ENCODE assay signal across 23 cellular contexts in the genomic region with DNA sequence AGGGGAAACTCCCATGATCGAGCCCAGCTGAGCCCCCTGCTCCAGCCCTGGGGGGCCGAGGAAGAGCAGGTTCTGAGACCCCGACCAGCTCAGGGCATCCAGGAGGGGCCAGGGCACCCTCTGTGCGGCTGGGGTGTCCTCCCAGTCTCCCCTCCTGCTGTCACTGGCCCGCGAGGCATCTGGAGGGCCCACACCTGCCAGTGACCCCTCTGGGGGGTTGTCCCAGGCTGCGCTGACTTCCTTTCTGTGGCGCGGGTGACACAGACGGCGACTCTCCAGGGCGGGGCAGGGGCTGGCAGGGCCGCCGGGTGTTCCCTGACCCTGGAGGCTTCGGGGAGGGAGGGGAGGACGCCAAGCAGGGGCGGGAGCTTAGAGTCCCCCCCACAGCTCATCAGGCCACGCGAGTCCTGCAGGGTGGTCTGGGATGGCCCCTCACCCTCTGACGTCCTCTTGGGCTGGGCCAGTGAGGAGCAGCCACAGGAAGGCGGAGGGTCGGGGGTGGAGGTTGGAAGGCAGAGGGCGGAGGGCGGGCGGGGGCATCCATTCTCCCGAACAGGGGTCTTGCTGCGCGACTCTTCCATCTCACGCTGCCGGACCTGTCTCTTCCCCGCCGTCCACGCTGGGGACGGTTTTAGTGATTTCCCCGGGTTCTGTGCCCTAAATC. TPM values are rescaled to one million over a fixed set of nuclear protein-coding genes. Genes with fewer than 3 reads are reported as not detected.
DNase-seq lines count a peak whose midpoint lies in the region; ATAC-seq, FAIRE-seq and TF ChIP-seq lines count a peak whose summit lies in the region.
"Had no signal": no experiment of that assay in that cellular context is flagged by ENCODE, and none has a peak within 500 bp of the region (broad histone marks: within the 10 kb centered on the region; RNA-seq: fewer than 3 reads in every experiment).

No MANE protein-coding gene starts in this region.

- no peaks in the 10 kb centered on the region for H3K36me3 ChIP-seq in RWPE2 (ENCODE audit: low read depth)
- no peaks in the 10 kb centered on the region for H3K36me3 ChIP-seq in spleen
- H3K36me3 ChIP-seq: gastroesophageal sphincter, lower lobe of right lung, thyroid gland had no signal

- H3K27me3 ChIP-seq in RWPE2 (ENCODE audit: insufficient read depth, poor library complexity, severe bottlenecking) (no peaks in the 10 kb centered on the region), spleen (replicated peaks in 1 of 7) (peaks cover 0 to 40% (median 8%) of the 10 kb centered on the region in 7 donors)
- H3K27me3 ChIP-seq: thyroid gland had no signal

- H3K9me3 ChIP-seq in RWPE2 (ENCODE audit: severe bottlenecking) (no peaks in the 10 kb centered on the region), spleen (no peaks in the 10 kb centered on the region)
- H3K9me3 ChIP-seq: gastroesophageal sphincter, lower lobe of right lung, SK-N-SH, thyroid gland had no signal

- ATAC-seq in activated CD4-positive, alpha-beta T cell treated with anti-CD3 and anti-CD28 coated beads for 36 hours: peak; percentile 31
- ATAC-seq in GM21619 (IDR thresholded peaks at IDR 0.05; ENCODE audit: unreplicated experiment): peak; percentile 50
- no peak for ATAC-seq in RWPE2 (ENCODE audit: low read depth)
- ATAC-seq: gastroesophageal sphincter, lower lobe of right lung had no signal

- H3K36me3 Mint-ChIP-seq in activated CD4-positive, alpha-beta T cell treated with anti-CD3 and anti-CD28 coated beads for 36 hours (ENCODE audit: low read depth): no peaks in the 10 kb centered on the region
- H3K36me3 Mint-ChIP-seq: CD4-positive, alpha-beta memory T cell had no signal

- POLR2A ChIA-PET in activated CD4-positive, alpha-beta T cell treated with anti-CD3 and anti-CD28 coated beads for 36 hours (lab: Charles Lee): no interaction called here

- no peak for DNase-seq in activated CD4-positive, alpha-beta T cell treated with anti-CD3 and anti-CD28 coated beads for 36 hours
- no peak for DNase-seq in activated CD4-positive, alpha-beta T cell treated with anti-CD3 and anti-CD28 coated beads, Interleukin-2, amount 50 U/mL, for 1 hour
- peak; percentile 48 for DNase-seq in RWPE2 (ENCODE audit: low spot score)
- peak; percentile 88 for DNase-seq in spleen
- no peak for DNase-seq in H54 (ENCODE audit: insufficient read length, low spot score)
- no peak for DNase-seq in substantia nigra (lab: John Stamatoyannopoulos, UW)
- DNase-seq in DMS114 treated with DMSO at 0.1 percent for 48 hours (lab: John Stamatoyannopoulos, UW; ENCODE audit: unreplicated experiment): no peak
- DNase-seq: 8988T; activated CD4-positive, alpha-beta memory T cell treated with anti-CD3 and anti-CD28 coated beads, Interleukin-2, amount 10 ng/mL, durations not matched to agents 7 days and 5 days; aorta; CD4-positive, alpha-beta memory T cell; lower lobe of right lung; NCI-H1694; OCI-M1; SK-N-SH; stimulated activated CD4-positive, alpha-beta T cell treated with anti-CD3 and anti-CD28 coated beads, Interleukin-1b, Interleukin-23, amount 100 ng/mL, for 48 hours; thyroid gland had no signal

- no peak for TF ChIP-seq POLR2A in spleen (IDR thresholded peaks at IDR 0.05)
- no peak for TF ChIP-seq POLR2A in H54 (IDR thresholded peaks at IDR 0.05; ENCODE audit: low read depth, low read length)

- intact Hi-C loops in activated CD4-positive, alpha-beta T cell treated with anti-CD3 and anti-CD28 coated beads for 36 hours (cut with DNase I, micrococcal nuclease): no loop called here
- intact Hi-C loops in spleen (cut with DNase I; ENCODE audit: low total_unique reads): no loop called here

- H3K27ac ChIP-seq in RWPE2 (ENCODE audit: poor library complexity, severe bottlenecking) (no peak overlapping the region), spleen (peak overlapping the region in 3 of 8 donors; percentile 10 to 78 (median 63)), substantia nigra (ENCODE audit: low read depth, low read length, poor library complexity, severe bottlenecking) (no peak overlapping the region)
- H3K27ac ChIP-seq: epithelial cell of prostate, gastroesophageal sphincter, lower lobe of right lung, thyroid gland had no signal

- H3K4me1 ChIP-seq in RWPE2 (ENCODE audit: insufficient read depth, poor library complexity, severe bottlenecking) (peaks cover 3% of the 10 kb centered on the region), spleen (peaks cover 7 to 52% (median 24%) of the 10 kb centered on the region in 6 donors)
- H3K4me1 ChIP-seq: lower lobe of right lung, thyroid gland had no signal

- H3K27ac Mint-ChIP-seq in activated CD4-positive, alpha-beta T cell treated with anti-CD3 and anti-CD28 coated beads for 36 hours: no peak overlapping the region
- H3K27ac Mint-ChIP-seq: activated CD4-positive, alpha-beta memory T cell treated with anti-CD3 and anti-CD28 coated beads, Interleukin-2, amount 10 ng/mL, durations not matched to agents 7 days and 5 days; activated T-helper 2 cell treated with anti-CD3 and anti-CD28 coated beads, Interferon-gamma antibody, Interleukin-2, Interleukin-4, amounts not matched to agents 10 μg/mL and 5 μg/mL and 100 μg/mL, durations not matched to agents 14 hours and 24 hours and 36 hours; CD4-positive, alpha-beta memory T cell had no signal

- 36 to 68% (median 50%) methylated on average over 19 to 35 of the region's 35 CpGs for WGBS in spleen, 5 donors

- no peaks in the 10 kb centered on the region for H3K9me3 Mint-ChIP-seq in activated CD4-positive, alpha-beta T cell treated with anti-CD3 and anti-CD28 coated beads for 36 hours (ENCODE audit: low read depth)
- H3K9me3 Mint-ChIP-seq: CD4-positive, alpha-beta memory T cell had no signal

- CTCF ChIA-PET in activated CD4-positive, alpha-beta T cell treated with anti-CD3 and anti-CD28 coated beads for 36 hours (lab: Charles Lee): interaction anchor here (1.4 kb wide), 2 partner anchors 12 to 36 kb away, joined by 3 to 7 read pairs; no protein-coding TSS in a partner anchor

- no peak for FAIRE-seq in H54 (lab: Jason Lieb, UNC)
- FAIRE-seq: colon had no signal

- peaks cover 17% of the 10 kb centered on the region for H3K4me1 Mint-ChIP-seq in activated CD4-positive, alpha-beta T cell treated with anti-CD3 and anti-CD28 coated beads for 36 hours

- TF ChIP-seq CTCF in RWPE2 (IDR thresholded peaks at IDR 0.05; ENCODE audit: poor library complexity, severe bottlenecking): no peak
- no peak for TF ChIP-seq CTCF in spleen (IDR thresholded peaks at IDR 0.05 in 8 of 11, conservative IDR thresholded peaks at IDR 0.05 in 3 of 11)

- H3K4me3 Mint-ChIP-seq in activated CD4-positive, alpha-beta T cell treated with anti-CD3 and anti-CD28 coated beads for 36 hours: no peak overlapping the region
- H3K4me3 Mint-ChIP-seq: activated CD4-positive, alpha-beta memory T cell treated with anti-CD3 and anti-CD28 coated beads, Interleukin-2, amount 10 ng/mL, durations not matched to agents 7 days and 5 days; CD4-positive, alpha-beta memory T cell; nephron had no signal

- H3K4me3 ChIP-seq in RWPE2 (ENCODE audit: severe bottlenecking) (no peak overlapping the region), spleen (no peak overlapping the region)
- H3K4me3 ChIP-seq: gastroesophageal sphincter, lower lobe of right lung, thyroid gland had no signal

- no peaks in the 10 kb centered on the region for H3K27me3 Mint-ChIP-seq in activated CD4-positive, alpha-beta T cell treated with anti-CD3 and anti-CD28 coated beads for 36 hours

RNA-seq across cellular contexts. Expression of gene FBRSL1, which starts 38.6 kb away (rescaled TPM):
- 10 to 100 TPM; 35.7 to 55.1 TPM for total RNA-seq in activated CD4-positive, alpha-beta T cell treated with anti-CD3 and anti-CD28 coated beads for 36 hours
- 100 to 1,000 TPM in 1 of 7 donors, 10 to 100 TPM in 6; 28.3 to 161 (median 60.4) TPM for total RNA-seq in spleen
- polyA plus RNA-seq in spleen: 10 to 100 TPM; 14.3 to 40.3 (median 22.3) TPM

Comparison
In these comparisons a context has a peak if more than half of its experiments do, and no peak if none do; other contexts are left out.
1. DNase-seq: peak in RWPE2 (single experiment) and spleen (single experiment); none in activated CD4-positive, alpha-beta T cell treated with anti-CD3 and anti-CD28 coated beads for 36 hours (single experiment), activated CD4-positive, alpha-beta T cell treated with anti-CD3 and anti-CD28 coated beads, Interleukin-2, amount 50 U/mL, for 1 hour (single experiment), H54 (single experiment), substantia nigra (0 of 49) and DMS114 treated with DMSO at 0.1 percent for 48 hours (single experiment).